In the genomic region with DNA sequence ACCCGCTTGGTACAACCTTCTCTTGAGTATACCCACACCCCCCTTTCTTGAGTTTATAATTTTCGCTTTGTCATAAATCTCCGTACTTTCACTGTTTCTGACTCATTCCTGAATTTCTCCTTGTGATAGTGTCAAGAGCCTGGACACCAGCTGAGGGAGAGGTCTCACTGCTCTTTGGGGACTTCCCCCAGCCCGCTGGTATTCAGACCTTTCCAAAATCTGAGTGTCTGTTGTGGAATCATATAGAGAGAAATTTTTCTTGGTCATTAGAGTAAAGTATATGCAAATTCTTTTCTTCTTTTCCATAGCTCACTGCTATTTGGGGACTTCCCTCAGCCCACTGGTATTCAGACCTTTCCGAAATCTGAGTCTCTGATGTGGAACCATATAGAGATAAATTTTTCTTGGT, we compare ENCODE assay signal across 15 cellular contexts. TPM values are rescaled to one million over a fixed set of nuclear protein-coding genes. Genes with fewer than 3 reads are reported as not detected.
DNase-seq lines count a peak whose midpoint lies in the region; ATAC-seq and TF ChIP-seq lines count a peak whose summit lies in the region.
"Had no signal": no experiment of that assay in that cellular context is flagged by ENCODE, and none has a peak within 500 bp of the region (broad histone marks: within the 10 kb centered on the region; RNA-seq: fewer than 3 reads in every experiment).

No MANE protein-coding gene starts in this region.

- peaks cover 10% of the 10 kb centered on the region for H3K36me3 Mint-ChIP-seq in activated CD4-positive, alpha-beta T cell treated with anti-CD3 and anti-CD28 coated beads for 36 hours (ENCODE audit: low read depth)
- peaks cover 9% of the 10 kb centered on the region for H3K36me3 Mint-ChIP-seq in glutamatergic neuron (ENCODE audit: unreplicated experiment)

- H3K27ac Mint-ChIP-seq in activated CD4-positive, alpha-beta T cell treated with anti-CD3 and anti-CD28 coated beads for 36 hours: no peak overlapping the region
- no peak overlapping the region for H3K27ac Mint-ChIP-seq in glutamatergic neuron (ENCODE audit: unreplicated experiment)
- H3K27ac Mint-ChIP-seq: T-cell had no signal

- no peaks in the 10 kb centered on the region for H3K4me1 ChIP-seq in foreskin keratinocyte

- POLR2A ChIA-PET in activated CD4-positive, alpha-beta T cell treated with anti-CD3 and anti-CD28 coated beads for 36 hours (lab: Charles Lee): interaction anchor here (0.6 to 1.0 kb wide), 2 partner anchors 77 to 166 kb away, joined by 3 read pairs; no protein-coding TSS in a partner anchor

- no peak overlapping the region for H3K27ac ChIP-seq in foreskin keratinocyte
- H3K27ac ChIP-seq: lower lobe of right lung, ovary, suprapubic skin had no signal

- CTCF ChIA-PET in activated CD4-positive, alpha-beta T cell treated with anti-CD3 and anti-CD28 coated beads for 36 hours (lab: Charles Lee): interaction anchor here (0.7 kb wide), 1 partner anchor 34 kb away, joined by 3 read pairs; no protein-coding TSS in a partner anchor

- H3K27me3 ChIP-seq in foreskin keratinocyte: no peaks in the 10 kb centered on the region
- H3K27me3 ChIP-seq: ovary, suprapubic skin had no signal

- TF ChIP-seq CTCF in glutamatergic neuron (IDR thresholded peaks at IDR 0.05; ENCODE audit: partially characterized antibody, unreplicated experiment): no peak
- no peak for TF ChIP-seq CTCF in foreskin keratinocyte (conservative IDR thresholded peaks at IDR 0.05)

- H3K4me1 Mint-ChIP-seq in activated CD4-positive, alpha-beta T cell treated with anti-CD3 and anti-CD28 coated beads for 36 hours: peaks cover 38% of the 10 kb centered on the region
- H3K4me1 Mint-ChIP-seq in glutamatergic neuron (ENCODE audit: low read depth, unreplicated experiment): no peaks in the 10 kb centered on the region

- DNase-seq in activated CD4-positive, alpha-beta T cell treated with anti-CD3 and anti-CD28 coated beads for 36 hours: peak; percentile 30
- no peak for DNase-seq in activated CD4-positive, alpha-beta T cell treated with anti-CD3 and anti-CD28 coated beads for 4 hours
- DNase-seq in iris pigment epithelial cell (ENCODE audit: low read depth): peak; percentile 22
- no peak for DNase-seq in glutamatergic neuron
- DNase-seq in foreskin keratinocyte: no peak
- DNase-seq in GDM1 (lab: John Stamatoyannopoulos, UW): no peak
- DNase-seq: effector memory CD4-positive, alpha-beta T cell; lower lobe of right lung; NCI-H187; ovary; stimulated activated CD4-positive, alpha-beta T cell treated with anti-CD3 and anti-CD28 coated beads, Interleukin-4, amount 100 ng/mL, for 4 hours; T-cell had no signal

- H3K9me3 Mint-ChIP-seq in activated CD4-positive, alpha-beta T cell treated with anti-CD3 and anti-CD28 coated beads for 36 hours (ENCODE audit: low read depth): peaks cover 5% of the 10 kb centered on the region
- H3K9me3 Mint-ChIP-seq in glutamatergic neuron (ENCODE audit: unreplicated experiment): peaks cover 4% of the 10 kb centered on the region

- ATAC-seq in activated CD4-positive, alpha-beta T cell treated with anti-CD3 and anti-CD28 coated beads for 36 hours: peak; percentile 83
- ATAC-seq in GM19463 (IDR thresholded peaks at IDR 0.05; ENCODE audit: unreplicated experiment) (peak; percentile 66), HG03196 (IDR thresholded peaks at IDR 0.05; ENCODE audit: unreplicated experiment) (peak; percentile 64), foreskin keratinocyte (no peak)
- ATAC-seq: lower lobe of right lung, T-cell had no signal

- H3K4me3 Mint-ChIP-seq in activated CD4-positive, alpha-beta T cell treated with anti-CD3 and anti-CD28 coated beads for 36 hours: no peak overlapping the region
- no peak overlapping the region for H3K4me3 Mint-ChIP-seq in glutamatergic neuron (ENCODE audit: unreplicated experiment)
- H3K4me3 Mint-ChIP-seq: T-cell had no signal

- intact Hi-C loops in activated CD4-positive, alpha-beta T cell treated with anti-CD3 and anti-CD28 coated beads for 36 hours (cut with DNase I, micrococcal nuclease): loop anchor here in 1 of 2 experiments (10.0 kb wide), 1 partner anchor 57 kb away; no protein-coding TSS in a partner anchor

- no peaks in the 10 kb centered on the region for H3K27me3 Mint-ChIP-seq in activated CD4-positive, alpha-beta T cell treated with anti-CD3 and anti-CD28 coated beads for 36 hours
- H3K27me3 Mint-ChIP-seq in glutamatergic neuron (ENCODE audit: unreplicated experiment): no peaks in the 10 kb centered on the region
- H3K27me3 Mint-ChIP-seq: T-cell had no signal

RNA-seq across cellular contexts. Expression of a gene that starts 55.3 kb away (rescaled TPM):
- 10 to 100 TPM; 19.2 to 22.8 TPM for total RNA-seq in activated CD4-positive, alpha-beta T cell treated with anti-CD3 and anti-CD28 coated beads for 36 hours
- total RNA-seq in glutamatergic neuron (ENCODE audit: unreplicated experiment) (51.7 TPM), foreskin keratinocyte (19.7 and 21.0 TPM in 2 replicates)
- polyA plus RNA-seq in foreskin keratinocyte: 4.8 and 5.9 TPM in 2 replicates

Comparison
In these comparisons a context has a peak if more than half of its experiments do, and no peak if none do; other contexts are left out.
1. DNase-seq: peak in activated CD4-positive, alpha-beta T cell treated with anti-CD3 and anti-CD28 coated beads for 36 hours (single experiment) and iris pigment epithelial cell (single experiment); none in activated CD4-positive, alpha-beta T cell treated with anti-CD3 and anti-CD28 coated beads for 4 hours (0 of 2), glutamatergic neuron (single experiment), foreskin keratinocyte (0 of 2) and GDM1 (single experiment).